In the genomic region with DNA sequence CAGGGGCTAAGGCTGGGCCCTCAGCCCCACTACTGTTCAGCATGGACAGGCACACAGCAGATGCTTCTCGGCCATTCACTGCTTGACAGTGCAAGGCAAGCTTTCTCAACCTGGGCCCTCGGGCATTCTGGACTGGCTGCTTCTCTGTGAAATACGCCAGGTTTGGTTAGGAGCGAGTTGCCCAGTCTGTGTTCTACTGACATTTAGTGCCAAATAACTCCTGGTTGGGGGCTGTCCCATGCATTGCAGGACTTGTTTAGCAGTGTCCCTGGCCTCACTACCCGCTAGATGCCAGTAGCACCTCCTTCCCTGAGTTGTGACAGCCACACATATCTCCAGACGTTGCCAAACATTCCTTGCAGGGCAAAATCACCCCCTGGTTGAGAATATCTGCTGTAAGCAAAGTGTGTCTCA, we compare ENCODE assay signal across 17 cellular contexts.
DNase-seq lines count a peak whose midpoint lies in the region; ATAC-seq and TF ChIP-seq lines count a peak whose summit lies in the region.
"Had no signal": no experiment of that assay in that cellular context is flagged by ENCODE, and none has a peak within 500 bp of the region (broad histone marks: within the 10 kb centered on the region; RNA-seq: fewer than 3 reads in every experiment).

No MANE protein-coding gene starts in this region.

- H3K4me1 Mint-ChIP-seq in GM23338 = peaks cover 7% of the 10 kb centered on the region

- no peaks in the 10 kb centered on the region for H3K27me3 ChIP-seq in GM23338 (ENCODE audit: insufficient read depth)
- no peaks in the 10 kb centered on the region for H3K27me3 ChIP-seq in ascending aorta
- H3K27me3 ChIP-seq in right cardiac atrium (ENCODE audit: control insufficient read depth, insufficient read depth) = no peaks in the 10 kb centered on the region
- H3K27me3 ChIP-seq in spleen (replicated peaks in 1 of 7) = peaks cover 0 to 27% (median 0%) of the 10 kb centered on the region in 7 donors

- WGBS in right cardiac atrium = 66% methylated on average over 6 of the region's 6 CpGs
- 60 to 78% (median 67%) methylated on average over 6 of the region's 6 CpGs for WGBS in spleen, 5 donors

- no peaks in the 10 kb centered on the region for H3F3A ChIP-seq in GM23338 (replicated peaks; ENCODE audit: low read depth)

- H3K4me2 ChIP-seq in GM23338 = no peak overlapping the region

- H4K20me1 ChIP-seq in GM23338 (replicated peaks; ENCODE audit: insufficient read depth) = no peaks in the 10 kb centered on the region

- TF ChIP-seq POLR2A in spleen (IDR thresholded peaks at IDR 0.05) = no peak

- peak overlapping the region; percentile 85 for H2AFZ ChIP-seq in GM23338

- no peaks in the 10 kb centered on the region for H3K79me2 ChIP-seq in GM23338 (replicated peaks; ENCODE audit: insufficient read depth)

- ATAC-seq in GM23338 = no peak
- peak; percentile 27 to 44 for ATAC-seq in right cardiac atrium
- no peak for ATAC-seq in HG02798 (IDR thresholded peaks at IDR 0.05; ENCODE audit: poor library complexity, unreplicated experiment)
- no peak for ATAC-seq in GM19324 (IDR thresholded peaks at IDR 0.05; ENCODE audit: low FRiP score, unreplicated experiment)

- H3K4me3 ChIP-seq in GM23338 = no peak overlapping the region
- H3K4me3 ChIP-seq in ascending aorta = no peak overlapping the region
- H3K4me3 ChIP-seq in right cardiac atrium (ENCODE audit: low read length) = no peak overlapping the region
- H3K4me3 ChIP-seq in spleen = peak overlapping the region in 1 of 8 donors; percentile 57
- H3K4me3 ChIP-seq: HAP-1, SK-N-MC had no signal

- no peaks in the 10 kb centered on the region for H3K36me3 Mint-ChIP-seq in GM23338 (ENCODE audit: low read depth)
- H3K36me3 Mint-ChIP-seq: activated naive CD8-positive, alpha-beta T cell had no signal

- H3K4me1 ChIP-seq in GM23338 (ENCODE audit: insufficient read depth) = no peaks in the 10 kb centered on the region
- H3K4me1 ChIP-seq in ascending aorta = peaks cover 0 to 22% of the 10 kb centered on the region in 2 donors
- peaks cover 18% of the 10 kb centered on the region for H3K4me1 ChIP-seq in right cardiac atrium (ENCODE audit: control insufficient read depth, insufficient read depth, low read length)
- H3K4me1 ChIP-seq in spleen = peaks cover 8 to 87% (median 53%) of the 10 kb centered on the region in 6 donors
- H3K4me1 ChIP-seq: HAP-1 had no signal

- DNase-seq in GM23338 (ENCODE audit: low spot score) (no peak), ascending aorta (ENCODE audit: low spot score in 2 of 2) (no peak), right cardiac atrium (no peak), spleen (peak; percentile 66), iPS-NIHi11 (ENCODE audit: low spot score) (no peak), NCI-H1092 treated with DMSO at 0.1 percent for 48 hours (lab: John Stamatoyannopoulos, UW) (no peak)
- DNase-seq: DMS 273 treated with DMSO at 0.1 percent for 48 hours; NCI-H1105 treated with DMSO at 0.1 percent for 48 hours; NCI-H2227 treated with DMSO at 0.1 percent for 48 hours; nephron progenitor cell; stimulated activated CD4-positive, alpha-beta T cell treated with anti-CD3 and anti-CD28 coated beads, Interleukin-4, amount 100 ng/mL, for 4 hours had no signal

- TF ChIP-seq CTCF in GM23338 (conservative IDR thresholded peaks at IDR 0.05; ENCODE audit: low read depth in 2 of 2) = no peak
- no peak for TF ChIP-seq CTCF in ascending aorta (IDR thresholded peaks at IDR 0.05)
- TF ChIP-seq CTCF in spleen (IDR thresholded peaks at IDR 0.05 in 8 of 11, conservative IDR thresholded peaks at IDR 0.05 in 3 of 11) = no peak

- H3K9me2 ChIP-seq in GM23338 (ENCODE audit: insufficient read depth) = no peaks in the 10 kb centered on the region

- no peak overlapping the region for H3K4me3 Mint-ChIP-seq in GM23338
- H3K4me3 Mint-ChIP-seq: activated naive CD8-positive, alpha-beta T cell; nephron progenitor cell had no signal

- peaks cover 7% of the 10 kb centered on the region for H3K27me3 Mint-ChIP-seq in GM23338 (ENCODE audit: insufficient read depth, low read depth, poor library complexity)

- no peak overlapping the region for H3K27ac ChIP-seq in GM23338 (ENCODE audit: low read depth)
- peak overlapping the region; percentile 66 to 77 for H3K27ac ChIP-seq in ascending aorta
- H3K27ac ChIP-seq in right cardiac atrium (ENCODE audit: low read length) = peak overlapping the region; percentile 77
- H3K27ac ChIP-seq in spleen = peak overlapping the region; percentile 63 to 97 (median 88)
- H3K27ac ChIP-seq: epithelial cell of prostate, SK-N-MC had no signal

- H3K36me3 ChIP-seq in GM23338 (ENCODE audit: insufficient read depth) = no peaks in the 10 kb centered on the region
- H3K36me3 ChIP-seq in ascending aorta = no peaks in the 10 kb centered on the region
- H3K36me3 ChIP-seq in spleen = no peaks in the 10 kb centered on the region
- H3K36me3 ChIP-seq: HAP-1 had no signal

- H3K9me3 ChIP-seq in ascending aorta (no peaks in the 10 kb centered on the region), right cardiac atrium (ENCODE audit: control insufficient read depth, low read length) (no peaks in the 10 kb centered on the region), spleen (no peaks in the 10 kb centered on the region)
- H3K9me3 ChIP-seq: HAP-1 had no signal

- no peak overlapping the region for H3K27ac Mint-ChIP-seq in GM23338
- H3K27ac Mint-ChIP-seq: activated naive CD8-positive, alpha-beta T cell; nephron progenitor cell had no signal

- H3K9me3 Mint-ChIP-seq in GM23338 = no peaks in the 10 kb centered on the region
- H3K9me3 Mint-ChIP-seq: nephron progenitor cell had no signal

- intact Hi-C loops in ascending aorta (cut with DNase I) = no loop called here
- intact Hi-C loops in right cardiac atrium (cut with DNase I) = no loop called here
- intact Hi-C loops in spleen (cut with DNase I; ENCODE audit: low total_unique reads) = no loop called here

TF ChIP-seq in GM23338, 12 proteins besides CTCF, POLR2A, EP300 and RAD21:
- TF ChIP-seq, protein P1, sequence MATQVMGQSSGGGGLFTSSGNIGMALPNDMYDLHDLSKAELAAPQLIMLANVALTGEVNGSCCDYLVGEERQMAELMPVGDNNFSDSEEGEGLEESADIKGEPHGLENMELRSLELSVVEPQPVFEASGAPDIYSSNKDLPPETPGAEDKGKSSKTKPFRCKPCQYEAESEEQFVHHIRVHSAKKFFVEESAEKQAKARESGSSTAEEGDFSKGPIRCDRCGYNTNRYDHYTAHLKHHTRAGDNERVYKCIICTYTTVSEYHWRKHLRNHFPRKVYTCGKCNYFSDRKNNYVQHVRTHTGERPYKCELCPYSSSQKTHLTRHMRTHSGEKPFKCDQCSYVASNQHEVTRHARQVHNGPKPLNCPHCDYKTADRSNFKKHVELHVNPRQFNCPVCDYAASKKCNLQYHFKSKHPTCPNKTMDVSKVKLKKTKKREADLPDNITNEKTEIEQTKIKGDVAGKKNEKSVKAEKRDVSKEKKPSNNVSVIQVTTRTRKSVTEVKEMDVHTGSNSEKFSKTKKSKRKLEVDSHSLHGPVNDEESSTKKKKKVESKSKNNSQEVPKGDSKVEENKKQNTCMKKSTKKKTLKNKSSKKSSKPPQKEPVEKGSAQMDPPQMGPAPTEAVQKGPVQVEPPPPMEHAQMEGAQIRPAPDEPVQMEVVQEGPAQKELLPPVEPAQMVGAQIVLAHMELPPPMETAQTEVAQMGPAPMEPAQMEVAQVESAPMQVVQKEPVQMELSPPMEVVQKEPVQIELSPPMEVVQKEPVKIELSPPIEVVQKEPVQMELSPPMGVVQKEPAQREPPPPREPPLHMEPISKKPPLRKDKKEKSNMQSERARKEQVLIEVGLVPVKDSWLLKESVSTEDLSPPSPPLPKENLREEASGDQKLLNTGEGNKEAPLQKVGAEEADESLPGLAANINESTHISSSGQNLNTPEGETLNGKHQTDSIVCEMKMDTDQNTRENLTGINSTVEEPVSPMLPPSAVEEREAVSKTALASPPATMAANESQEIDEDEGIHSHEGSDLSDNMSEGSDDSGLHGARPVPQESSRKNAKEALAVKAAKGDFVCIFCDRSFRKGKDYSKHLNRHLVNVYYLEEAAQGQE (IDR thresholded peaks at IDR 0.05; ENCODE audit: unreplicated experiment) = no peak
- TF ChIP-seq ZNF331 (CRISPR knock-in tag; IDR thresholded peaks at IDR 0.05; ENCODE audit: low read depth) (no peak), POLR2AphosphoS5 (IDR thresholded peaks at IDR 0.05; ENCODE audit: low read depth) (no peak), JUNB (IDR thresholded peaks at IDR 0.05; ENCODE audit: unreplicated experiment) (no peak), STAT1 (IDR thresholded peaks at IDR 0.05; ENCODE audit: unreplicated experiment) (no peak), CREB1 (CRISPR knock-in tag; IDR thresholded peaks at IDR 0.05; ENCODE audit: low read depth) (no peak)

Comparison
In these comparisons a context has a peak if more than half of its experiments do, and no peak if none do; other contexts are left out.
1. ATAC-seq: peak in right cardiac atrium (2 of 2); none in GM23338 (single experiment), HG02798 (single experiment) and GM19324 (single experiment).